24 cellular contexts compared by ENCODE assay signal in genomic region chr2:99607454-99607853, GRCh38.
DNase-seq lines count a peak whose midpoint lies in the region; ATAC-seq and TF ChIP-seq lines count a peak whose summit lies in the region.
"Had no signal": no experiment of that assay in that cellular context is flagged by ENCODE, and none has a peak within 500 bp of the region (broad histone marks: within the 10 kb centered on the region; RNA-seq: fewer than 3 reads in every experiment).

No MANE protein-coding gene starts in this region.

- no peak for TF ChIP-seq CTCF in coronary artery (IDR thresholded peaks at IDR 0.05)
- no peak for TF ChIP-seq CTCF in nephron (IDR thresholded peaks at IDR 0.05; ENCODE audit: unreplicated experiment in 3 of 3)
- no peak for TF ChIP-seq CTCF in Caco-2 (IDR thresholded peaks at IDR 0.05; ENCODE audit: insufficient read depth in 1 of 2, low read depth in 1 of 2, low read length in 1 of 2, severe bottlenecking in 1 of 2, unreplicated experiment in 1 of 2)

- intact Hi-C loops in Right ventricle myocardium inferior (cut with DNase I): no loop called here
- intact Hi-C loops in cardiac septum (cut with DNase I): no loop called here
- intact Hi-C loops in Caco-2 (cut with micrococcal nuclease; ENCODE audit: unreplicated experiment): no loop called here

- H3K4me1 ChIP-seq in Caco-2: peaks cover 8% of the 10 kb centered on the region; the same call in 1 of the 2 replicates
- H3K4me1 ChIP-seq: BE2C, testis had no signal

- peak overlapping the region in 1 of 2 donors; percentile 49 for H3K27ac ChIP-seq in coronary artery
- H3K27ac ChIP-seq: testis had no signal

- H3K4me3 ChIP-seq in coronary artery (peak overlapping the region; percentile 8), H7 (ENCODE audit: insufficient read depth, low read depth, low read length) (no peak overlapping the region), Caco-2 (ENCODE audit: low read depth, low read length) (no peak overlapping the region)
- H3K4me3 ChIP-seq: lung, testis had no signal

- H3K36me3 Mint-ChIP-seq in nephron (ENCODE audit: low read depth) (peaks cover 5% of the 10 kb centered on the region), Caco-2 (ENCODE audit: insufficient read depth, unreplicated experiment) (no peaks in the 10 kb centered on the region)
- H3K36me3 Mint-ChIP-seq: activated naive CD8-positive, alpha-beta T cell treated with anti-CD3 and anti-CD28 coated beads, Interleukin-2, amount 10 ng/mL, durations not matched to agents 7 days and 5 days had no signal

- H3K4me3 Mint-ChIP-seq in nephron (peak overlapping the region in 1 of 3 experiments; percentile 34), Caco-2 (ENCODE audit: unreplicated experiment) (no peak overlapping the region)
- H3K4me3 Mint-ChIP-seq: activated naive CD8-positive, alpha-beta T cell treated with anti-CD3 and anti-CD28 coated beads, Interleukin-2, amount 10 ng/mL, durations not matched to agents 7 days and 5 days had no signal

- no peaks in the 10 kb centered on the region for H3K36me3 ChIP-seq in H7 (replicated peaks; ENCODE audit: control insufficient read depth, insufficient read depth, low read length)
- H3K36me3 ChIP-seq in Caco-2 (ENCODE audit: control insufficient read depth, insufficient read depth, low read length): no peaks in the 10 kb centered on the region
- H3K36me3 ChIP-seq: BE2C had no signal

- DNase-seq in Right ventricle myocardium inferior (ENCODE audit: missing footprints) (no peak), cardiac septum (ENCODE audit: low spot score) (no peak), coronary artery (ENCODE audit: low spot score) (no peak), H7 (no peak), Caco-2 (no peak), LoVo (ENCODE audit: low spot score) (no peak)
- DNase-seq: activated CD4-positive, alpha-beta T cell treated with anti-CD3 and anti-CD28 coated beads for 4 hours; activated gamma-delta T cell; activated naive CD8-positive, alpha-beta T cell treated with anti-CD3 and anti-CD28 coated beads, Interleukin-2, amount 10 ng/mL, durations not matched to agents 7 days and 5 days; activated T-cell treated with anti-CD3 and anti-CD28 coated beads, Interleukin-2, amount 50 U/mL, for 1 hour; BE2C; cerebellar nuclear complex; HCEC 1CT; islet precursor cell; NCI-H1105 treated with DMSO at 0.1 percent for 48 hours; NCI-H2029 treated with DMSO at 0.1 percent for 48 hours; NCI-H226; stimulated activated naive CD4-positive, alpha-beta T cell treated with Interleukin-2 at 50 U/mL for 16 hours; T-helper 2 cell; testis had no signal

- no peaks in the 10 kb centered on the region for H3K27me3 ChIP-seq in H7 (ENCODE audit: control insufficient read depth, insufficient read depth, low read length)
- no peaks in the 10 kb centered on the region for H3K27me3 ChIP-seq in Caco-2 (replicated peaks; ENCODE audit: control insufficient read depth, insufficient read depth, low read length)
- H3K27me3 ChIP-seq: BE2C, testis had no signal

- H3K27ac Mint-ChIP-seq in nephron (peak overlapping the region; percentile 67 to 86 (median 81)), Caco-2 (ENCODE audit: unreplicated experiment) (no peak overlapping the region)
- H3K27ac Mint-ChIP-seq: activated naive CD8-positive, alpha-beta T cell treated with anti-CD3 and anti-CD28 coated beads, Interleukin-2, amount 10 ng/mL, durations not matched to agents 7 days and 5 days; progenitor cell of endocrine pancreas had no signal

- H3K9me3 Mint-ChIP-seq in nephron (no peaks in the 10 kb centered on the region), Caco-2 (ENCODE audit: unreplicated experiment) (no peaks in the 10 kb centered on the region)
- H3K9me3 Mint-ChIP-seq: activated naive CD8-positive, alpha-beta T cell treated with anti-CD3 and anti-CD28 coated beads, Interleukin-2, amount 10 ng/mL, durations not matched to agents 7 days and 5 days had no signal

- no TSS peak for BruUV-seq in Caco-2 (replicated peaks; lab: Mats Ljungman, UMichigan)

- H3K9me3 ChIP-seq in Caco-2: no peaks in the 10 kb centered on the region
- H3K9me3 ChIP-seq: BE2C, testis had no signal

- peak; percentile 87 for ATAC-seq in Right ventricle myocardium inferior
- ATAC-seq in activated CD4-positive, CD25-positive, alpha-beta regulatory T cell treated with anti-CD3 and anti-CD28 coated beads, Interleukin-2, amount 50 U/mL, for 24 hours: no peak

- peaks cover 60% of the 10 kb centered on the region for H3K4me1 Mint-ChIP-seq in nephron
- peaks cover 6% of the 10 kb centered on the region for H3K4me1 Mint-ChIP-seq in Caco-2 (ENCODE audit: low read depth, unreplicated experiment)
- H3K4me1 Mint-ChIP-seq: activated naive CD8-positive, alpha-beta T cell treated with anti-CD3 and anti-CD28 coated beads, Interleukin-2, amount 10 ng/mL, durations not matched to agents 7 days and 5 days had no signal

- CTCF ChIA-PET in Caco-2 (lab: Charles Lee): no interaction called here

- POLR2A ChIA-PET in Caco-2 (lab: Charles Lee): no interaction called here

- H3K27me3 Mint-ChIP-seq in nephron (ENCODE audit: low read depth) (no peaks in the 10 kb centered on the region), Caco-2 (ENCODE audit: insufficient read depth, unreplicated experiment) (peaks cover 9% of the 10 kb centered on the region)
- H3K27me3 Mint-ChIP-seq: progenitor cell of endocrine pancreas had no signal
